Comparison of ENCODE assay signal across 9 cellular contexts in the genomic region with DNA sequence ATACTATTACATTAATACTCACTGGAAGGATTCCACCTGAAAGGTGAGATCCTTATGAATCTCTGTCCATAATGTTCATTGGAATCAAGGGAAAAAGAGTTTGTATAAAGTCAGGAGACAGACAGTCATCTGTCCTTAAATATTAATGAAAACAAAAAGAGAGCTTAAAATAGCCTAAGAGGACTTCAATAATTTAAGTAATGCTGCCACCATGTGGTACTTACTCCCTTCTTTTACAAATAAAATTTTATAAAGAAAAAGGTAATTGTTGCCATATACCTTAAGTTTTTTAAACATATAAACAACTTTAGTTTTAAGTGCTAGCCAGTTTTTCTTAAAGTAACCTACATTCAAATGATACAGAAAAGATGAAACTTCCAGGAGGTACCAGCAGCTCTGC. TPM values are rescaled to one million over a fixed set of nuclear protein-coding genes. Genes with fewer than 3 reads are reported as not detected.
DNase-seq lines count a peak whose midpoint lies in the region; ATAC-seq and TF ChIP-seq lines count a peak whose summit lies in the region.
"Had no signal": no experiment of that assay in that cellular context is flagged by ENCODE, and none has a peak within 500 bp of the region (broad histone marks: within the 10 kb centered on the region; RNA-seq: fewer than 3 reads in every experiment).

No MANE protein-coding gene starts in this region.

- CTCF ChIA-PET in A673 (lab: Charles Lee) (interaction anchor here (1.0 to 1.4 kb wide), 2 partner anchors 55 to 337 kb away, joined by 3 to 15 read pairs; no protein-coding TSS in a partner anchor), RWPE1 (lab: Yijun Ruan, JAX) (interaction anchor here (0.6 to 1.7 kb wide), 4 partner anchors 148 to 355 kb away, joined by 3 to 6 read pairs (median 3); no protein-coding TSS in a partner anchor)

- BruUV-seq in A673 (replicated peaks; lab: Mats Ljungman, UMichigan), result no TSS peak

- no peaks in the 10 kb centered on the region for H3K27me3 Mint-ChIP-seq in activated T-cell treated with anti-CD3 and anti-CD28 coated beads, Interleukin-2, amount 50 U/mL, for 4 hours (ENCODE audit: low read depth)

- no peaks in the 10 kb centered on the region for H3K27me3 ChIP-seq in A673 (replicated peaks; ENCODE audit: insufficient read depth, low read depth, low read length, poor library complexity)
- no peaks in the 10 kb centered on the region for H3K27me3 ChIP-seq in foreskin keratinocyte
- no peaks in the 10 kb centered on the region for H3K27me3 ChIP-seq in Peyer's patch

- no peak overlapping the region for H3K27ac ChIP-seq in A673 (ENCODE audit: low read depth, low read length, poor library complexity, severe bottlenecking)
- H3K27ac ChIP-seq in RWPE1, result no peak overlapping the region
- H3K27ac ChIP-seq in foreskin keratinocyte, result no peak overlapping the region
- no peak overlapping the region for H3K27ac ChIP-seq in Peyer's patch

- ATAC-seq in foreskin keratinocyte, result no peak
- ATAC-seq in activated T-cell treated with anti-CD3 and anti-CD28 coated beads, Interleukin-2, amount 50 U/mL, for 4 hours, result no peak
- ATAC-seq: mucosa of descending colon had no signal

- H3K36me3 Mint-ChIP-seq in activated T-cell treated with anti-CD3 and anti-CD28 coated beads, Interleukin-2, amount 50 U/mL, for 4 hours (ENCODE audit: insufficient read depth), result peaks cover 17% of the 10 kb centered on the region

- no peak overlapping the region for H3K4me3 Mint-ChIP-seq in activated T-cell treated with anti-CD3 and anti-CD28 coated beads, Interleukin-2, amount 50 U/mL, for 4 hours

- H3K4me1 ChIP-seq in A673 (ENCODE audit: insufficient read depth, low read length, poor library complexity, severe bottlenecking) (peaks cover 11% of the 10 kb centered on the region), foreskin keratinocyte (peaks cover 5% of the 10 kb centered on the region), Peyer's patch (peaks cover 0 to 4% (median 0%) of the 10 kb centered on the region in 4 donors)

- H3K9me3 Mint-ChIP-seq in activated T-cell treated with anti-CD3 and anti-CD28 coated beads, Interleukin-2, amount 50 U/mL, for 4 hours, result no peaks in the 10 kb centered on the region

- H3K9me3 ChIP-seq in A673 (ENCODE audit: low read depth, low read length, poor library complexity, severe bottlenecking) (no peaks in the 10 kb centered on the region), Peyer's patch (no peaks in the 10 kb centered on the region)
- H3K9me3 ChIP-seq: mucosa of descending colon had no signal

- intact Hi-C loops in A673 (cut with micrococcal nuclease; ENCODE audit: unreplicated experiment), result no loop called here

- H3K4me3 ChIP-seq in A673 (ENCODE audit: low read depth, low read length, poor library complexity, severe bottlenecking) (no peak overlapping the region), Peyer's patch (no peak overlapping the region)
- H3K4me3 ChIP-seq: mucosa of descending colon had no signal

- in situ Hi-C loops in G401 (cut with HindIII; ENCODE audit: low sequenced_read_pairs), result no loop called here

- no peak for TF ChIP-seq POLR2A in Peyer's patch (IDR thresholded peaks at IDR 0.05)

- POLR2A ChIA-PET in A673 (lab: Charles Lee; ENCODE audit: low non-redundant PET) (interaction anchor here (0.7 kb wide), 1 partner anchor 160 kb away, joined by 3 read pairs; no protein-coding TSS in a partner anchor), RWPE1 (lab: Yijun Ruan, JAX; ENCODE audit: low non-redundant PET) (no interaction called here)

- DNase-seq in A673 (ENCODE audit: low spot score) (peak; percentile 53), G401 (ENCODE audit: low spot score) (peak; percentile 34), RWPE1 (ENCODE audit: low spot score) (no peak), foreskin keratinocyte (peak in 1 of 2 donors; percentile 10), HT-29 (ENCODE audit: low spot score) (no peak), Peyer's patch (no peak)
- DNase-seq in activated T-cell treated with anti-CD3 and anti-CD28 coated beads, Interleukin-2, amount 50 U/mL, for 4 hours, result no peak
- DNase-seq in stimulated activated CD4-positive, alpha-beta T cell treated with anti-CD3 and anti-CD28 coated beads, Interleukin-4, amount 100 ng/mL, for 4 hours, result no peak
- DNase-seq: mucosa of descending colon had no signal

- TF ChIP-seq CTCF in A673 (conservative IDR thresholded peaks at IDR 0.05; ENCODE audit: low read depth, low read length) (peak; percentile 61), RWPE1 (conservative IDR thresholded peaks at IDR 0.05; ENCODE audit: low read depth) (peak; percentile 37), foreskin keratinocyte (conservative IDR thresholded peaks at IDR 0.05) (peak; percentile 63), Peyer's patch (IDR thresholded peaks at IDR 0.05) (peak in 3 of 6 experiments; percentile 7 to 29 (median 25))

- H3K36me3 ChIP-seq in A673 (ENCODE audit: insufficient read depth, low read length, poor library complexity, severe bottlenecking) (peaks cover 36% of the 10 kb centered on the region), Peyer's patch (peaks cover 0 to 25% (median 0%) of the 10 kb centered on the region in 3 donors)

- H3K4me1 Mint-ChIP-seq in activated T-cell treated with anti-CD3 and anti-CD28 coated beads, Interleukin-2, amount 50 U/mL, for 4 hours (ENCODE audit: low read depth), result peaks cover 8% of the 10 kb centered on the region

RNA-seq across cellular contexts. Expression of gene BLOC1S5, which starts 5.1 kb away (rescaled TPM):
- total RNA-seq in A673 (2021), result 21.8 and 22.6 TPM in 2 replicates
- 18.5 and 40.9 TPM in 2 replicates for total RNA-seq in G401 (2014; rRNA removed; shearing (Covaris generic))
- total RNA-seq in foreskin keratinocyte, result 11.5 TPM in 2 replicates
- 4.3 and 4.7 TPM in 2 replicates for polyA plus RNA-seq in foreskin keratinocyte
- total RNA-seq in HT-29 (2014; rRNA removed; shearing (Covaris generic)), result 3.5 and 8.4 TPM in 2 replicates
- total RNA-seq in Peyer's patch, result 10 to 100 TPM in 1 of 4 donors, 1 to 10 TPM in 3; 4.6 to 11.6 (median 8.7) TPM
- 10 to 100 TPM; 11.2 to 15.2 (median 15.0) TPM for total RNA-seq in activated T-cell treated with anti-CD3 and anti-CD28 coated beads, Interleukin-2, amount 50 U/mL, for 4 hours

RNA-seq across cellular contexts. Expression of gene EEF1E1, which starts 43.2 kb away (rescaled TPM):
- total RNA-seq in A673 (2021) (124 and 147 TPM in 2 replicates), foreskin keratinocyte (57.7 and 58.1 TPM in 2 replicates), Peyer's patch (10 to 100 TPM in 3 of 4 donors, 1 to 10 TPM in 1; 6.2 to 70.1 (median 17.0) TPM)
- 162 and 198 TPM in 2 replicates for total RNA-seq in G401 (2014; rRNA removed; shearing (Covaris generic))
- 62.1 and 63.4 TPM in 2 replicates for polyA plus RNA-seq in foreskin keratinocyte
- 50.6 and 56.3 TPM in 2 replicates for total RNA-seq in HT-29 (2014; rRNA removed; shearing (Covaris generic))
- 100 to 1,000 TPM in 1 of 3 donors, 10 to 100 TPM in 2; 88.6 to 104 (median 96.8) TPM for total RNA-seq in activated T-cell treated with anti-CD3 and anti-CD28 coated beads, Interleukin-2, amount 50 U/mL, for 4 hours

Comparison
In these comparisons a context has a peak if more than half of its experiments do, and no peak if none do; other contexts are left out.
1. DNase-seq: peak in A673 (single experiment) and G401 (single experiment); none in RWPE1 (single experiment), HT-29 (single experiment), Peyer's patch (0 of 3), activated T-cell treated with anti-CD3 and anti-CD28 coated beads, Interleukin-2, amount 50 U/mL, for 4 hours (single experiment) and stimulated activated CD4-positive, alpha-beta T cell treated with anti-CD3 and anti-CD28 coated beads, Interleukin-4, amount 100 ng/mL, for 4 hours (0 of 2).